In genomic region chr6:36461646-36462045, GRCh38 we compare ENCODE assay signal across 17 cellular contexts. TPM values are rescaled to one million over a fixed set of nuclear protein-coding genes. Genes with fewer than 3 reads are reported as not detected.
DNase-seq lines count a peak whose midpoint lies in the region; ATAC-seq and TF ChIP-seq lines count a peak whose summit lies in the region.
"Had no signal": no experiment of that assay in that cellular context is flagged by ENCODE, and none has a peak within 500 bp of the region (broad histone marks: within the 10 kb centered on the region; RNA-seq: fewer than 3 reads in every experiment).

No MANE protein-coding gene starts in this region.

- H3K9me3 Mint-ChIP-seq in activated naive CD4-positive, alpha-beta T cell treated with anti-CD3 and anti-CD28 coated beads, Interleukin-2, amount 50 U/mL, for 24 hours = no peaks in the 10 kb centered on the region
- H3K9me3 Mint-ChIP-seq in activated naive CD4-positive, alpha-beta T cell treated with anti-CD3 and anti-CD28 coated beads, Interleukin-2, amount 10 ng/mL, durations not matched to agents 7 days and 5 days = no peaks in the 10 kb centered on the region
- peaks cover 3% of the 10 kb centered on the region for H3K9me3 Mint-ChIP-seq in chondrocyte (ENCODE audit: low read depth)
- no peaks in the 10 kb centered on the region for H3K9me3 Mint-ChIP-seq in activated T-helper 1 cell treated with anti-CD3 and anti-CD28 coated beads, Interleukin-12 subunit alpha, Interleukin-12 subunit beta, Interleukin-2, Interleukin-4 antibody, amounts not matched to agents 30 ng/mL and 10 ng/mL and 1 ng/mL, durations not matched to agents 14 hours and 24 hours and 36 hours

- H3K36me3 ChIP-seq in osteoblast (ENCODE audit: insufficient read depth, low read length) = peaks cover 10% of the 10 kb centered on the region

- H3K27me3 ChIP-seq in osteoblast (ENCODE audit: insufficient read depth, low read length) = no peaks in the 10 kb centered on the region
- H3K27me3 ChIP-seq: SJSA1 had no signal

- peaks cover 8% of the 10 kb centered on the region for H3K4me1 ChIP-seq in osteoblast (ENCODE audit: insufficient read depth, low read length)
- H3K4me1 ChIP-seq: Caco-2 had no signal

- no peak for ATAC-seq in HG03175 (IDR thresholded peaks at IDR 0.05; ENCODE audit: unreplicated experiment)

- peaks cover 12% of the 10 kb centered on the region for H3K36me3 Mint-ChIP-seq in activated naive CD4-positive, alpha-beta T cell treated with anti-CD3 and anti-CD28 coated beads, Interleukin-2, amount 50 U/mL, for 24 hours
- H3K36me3 Mint-ChIP-seq in activated naive CD4-positive, alpha-beta T cell treated with anti-CD3 and anti-CD28 coated beads, Interleukin-2, amount 10 ng/mL, durations not matched to agents 7 days and 5 days = peaks cover 29% of the 10 kb centered on the region
- H3K36me3 Mint-ChIP-seq in chondrocyte (ENCODE audit: low read depth) = no peaks in the 10 kb centered on the region
- H3K36me3 Mint-ChIP-seq in activated T-helper 1 cell treated with anti-CD3 and anti-CD28 coated beads, Interleukin-12 subunit alpha, Interleukin-12 subunit beta, Interleukin-2, Interleukin-4 antibody, amounts not matched to agents 30 ng/mL and 10 ng/mL and 1 ng/mL, durations not matched to agents 14 hours and 24 hours and 36 hours (ENCODE audit: low read depth) = peaks cover 24% of the 10 kb centered on the region

- TF ChIP-seq CTCF in chondrocyte (IDR thresholded peaks at IDR 0.05) (no peak), osteoblast (IDR thresholded peaks at IDR 0.05; ENCODE audit: extremely low read depth, low read depth, low read length) (no peak)

- peak overlapping the region; percentile 52 for H3K27ac Mint-ChIP-seq in activated naive CD4-positive, alpha-beta T cell treated with anti-CD3 and anti-CD28 coated beads, Interleukin-2, amount 50 U/mL, for 24 hours
- no peak overlapping the region for H3K27ac Mint-ChIP-seq in activated naive CD4-positive, alpha-beta T cell treated with anti-CD3 and anti-CD28 coated beads, Interleukin-2, amount 10 ng/mL, durations not matched to agents 7 days and 5 days
- peak overlapping the region; percentile 23 for H3K27ac Mint-ChIP-seq in chondrocyte (ENCODE audit: unreplicated experiment)
- no peak overlapping the region for H3K27ac Mint-ChIP-seq in activated T-helper 1 cell treated with anti-CD3 and anti-CD28 coated beads, Interleukin-12 subunit alpha, Interleukin-12 subunit beta, Interleukin-2, Interleukin-4 antibody, amounts not matched to agents 30 ng/mL and 10 ng/mL and 1 ng/mL, durations not matched to agents 14 hours and 24 hours and 36 hours

- intact Hi-C loops in activated T-helper 1 cell treated with anti-CD3 and anti-CD28 coated beads, Interleukin-12 subunit alpha, Interleukin-12 subunit beta, Interleukin-2, Interleukin-4 antibody, amounts not matched to agents 30 ng/mL and 10 ng/mL and 1 ng/mL, durations not matched to agents 14 hours and 24 hours and 36 hours (cut with micrococcal nuclease) = no loop called here

- no peak for DNase-seq in activated naive CD4-positive, alpha-beta T cell treated with anti-CD3 and anti-CD28 coated beads, Interleukin-2, amount 10 ng/mL, durations not matched to agents 7 days and 5 days
- no peak for DNase-seq in HEK293T (ENCODE audit: extremely low spot score)
- DNase-seq in chondrocyte (ENCODE audit: low spot score) = no peak
- no peak for DNase-seq in osteoblast (ENCODE audit: insufficient read length, low spot score, missing footprints)
- no peak for DNase-seq in NCI-H748 (lab: John Stamatoyannopoulos, UW; ENCODE audit: unreplicated experiment)
- no peak for DNase-seq in activated T-helper 1 cell treated with anti-CD3 and anti-CD28 coated beads, Interleukin-12 subunit alpha, Interleukin-12 subunit beta, Interleukin-2, Interleukin-4 antibody, amounts not matched to agents 30 ng/mL and 10 ng/mL and 1 ng/mL, durations not matched to agents 14 hours and 24 hours and 36 hours (ENCODE audit: low spot score)
- DNase-seq: AML-193, Caco-2, GOT3, KG1, NCI-H1105 treated with DMSO at 0.1 percent for 48 hours, NCI-H1694, NCI-H510A treated with DMSO at 0.1 percent for 48 hours had no signal

- POLR2A ChIA-PET in HEK293T (lab: Yijun Ruan, JAX) = interaction anchor here (1.0 kb wide), 1 partner anchor 38 kb away, joined by 4 read pairs; no protein-coding TSS in a partner anchor

- no peak overlapping the region for H3K4me3 ChIP-seq in osteoblast (ENCODE audit: insufficient read depth, low read length)
- H3K4me3 ChIP-seq: SJSA1 had no signal

- H4K20me1 ChIP-seq in osteoblast (ENCODE audit: insufficient read depth, low read length) = peaks cover 46% of the 10 kb centered on the region

- CTCF ChIA-PET in activated naive CD4-positive, alpha-beta T cell treated with anti-CD3 and anti-CD28 coated beads, Interleukin-2, amount 10 ng/mL, durations not matched to agents 7 days and 5 days (lab: Charles Lee) = no interaction called here
- CTCF ChIA-PET in HEK293T (lab: Yijun Ruan, JAX) = interaction anchor here (0.7 kb wide), 1 partner anchor 22 kb away, joined by 3 read pairs; no protein-coding TSS in a partner anchor

- no peaks in the 10 kb centered on the region for H3K27me3 Mint-ChIP-seq in activated naive CD4-positive, alpha-beta T cell treated with anti-CD3 and anti-CD28 coated beads, Interleukin-2, amount 50 U/mL, for 24 hours
- H3K27me3 Mint-ChIP-seq in activated naive CD4-positive, alpha-beta T cell treated with anti-CD3 and anti-CD28 coated beads, Interleukin-2, amount 10 ng/mL, durations not matched to agents 7 days and 5 days = no peaks in the 10 kb centered on the region
- no peaks in the 10 kb centered on the region for H3K27me3 Mint-ChIP-seq in chondrocyte (ENCODE audit: low read depth)
- H3K27me3 Mint-ChIP-seq in activated T-helper 1 cell treated with anti-CD3 and anti-CD28 coated beads, Interleukin-12 subunit alpha, Interleukin-12 subunit beta, Interleukin-2, Interleukin-4 antibody, amounts not matched to agents 30 ng/mL and 10 ng/mL and 1 ng/mL, durations not matched to agents 14 hours and 24 hours and 36 hours (ENCODE audit: insufficient read depth) = no peaks in the 10 kb centered on the region

- no peak overlapping the region for H3K4me3 Mint-ChIP-seq in activated naive CD4-positive, alpha-beta T cell treated with anti-CD3 and anti-CD28 coated beads, Interleukin-2, amount 50 U/mL, for 24 hours
- no peak overlapping the region for H3K4me3 Mint-ChIP-seq in activated naive CD4-positive, alpha-beta T cell treated with anti-CD3 and anti-CD28 coated beads, Interleukin-2, amount 10 ng/mL, durations not matched to agents 7 days and 5 days
- no peak overlapping the region for H3K4me3 Mint-ChIP-seq in chondrocyte (ENCODE audit: unreplicated experiment)
- H3K4me3 Mint-ChIP-seq in activated T-helper 1 cell treated with anti-CD3 and anti-CD28 coated beads, Interleukin-12 subunit alpha, Interleukin-12 subunit beta, Interleukin-2, Interleukin-4 antibody, amounts not matched to agents 30 ng/mL and 10 ng/mL and 1 ng/mL, durations not matched to agents 14 hours and 24 hours and 36 hours = no peak overlapping the region

- peaks cover 98% of the 10 kb centered on the region for H3K79me2 ChIP-seq in osteoblast (ENCODE audit: insufficient read depth, low read length)

- no peak overlapping the region for H3K27ac ChIP-seq in osteoblast (ENCODE audit: low read depth, low read length)
- H3K27ac ChIP-seq: 22Rv1, SJSA1 had no signal

- H3K9me3 ChIP-seq in osteoblast (ENCODE audit: low read depth, low read length) = no peaks in the 10 kb centered on the region
- H3K9me3 ChIP-seq: Caco-2, SJSA1 had no signal

- H3K4me2 ChIP-seq in osteoblast (ENCODE audit: insufficient read depth, low read length) = peak overlapping the region; percentile 17

- no peak overlapping the region for H2AFZ ChIP-seq in osteoblast (ENCODE audit: low read length)

- H3K4me1 Mint-ChIP-seq in activated naive CD4-positive, alpha-beta T cell treated with anti-CD3 and anti-CD28 coated beads, Interleukin-2, amount 50 U/mL, for 24 hours = peaks cover 55% of the 10 kb centered on the region
- H3K4me1 Mint-ChIP-seq in activated naive CD4-positive, alpha-beta T cell treated with anti-CD3 and anti-CD28 coated beads, Interleukin-2, amount 10 ng/mL, durations not matched to agents 7 days and 5 days = peaks cover 7% of the 10 kb centered on the region
- peaks cover 22% of the 10 kb centered on the region for H3K4me1 Mint-ChIP-seq in chondrocyte (ENCODE audit: low read depth)
- H3K4me1 Mint-ChIP-seq in activated T-helper 1 cell treated with anti-CD3 and anti-CD28 coated beads, Interleukin-12 subunit alpha, Interleukin-12 subunit beta, Interleukin-2, Interleukin-4 antibody, amounts not matched to agents 30 ng/mL and 10 ng/mL and 1 ng/mL, durations not matched to agents 14 hours and 24 hours and 36 hours (ENCODE audit: low read depth) = peaks cover 18% of the 10 kb centered on the region

TF ChIP-seq in HEK293T, 16 proteins besides CTCF, POLR2A, EP300 and RAD21:
- TF ChIP-seq PKNOX1 (IDR thresholded peaks at IDR 0.05) (0 out of 2 replicates have a peak, but pooled peaks have one; percentile 4), BHLHE40 (IDR thresholded peaks at IDR 0.05; ENCODE audit: borderline replicate concordance) (no peak)

RNA-seq across cellular contexts. Expression of gene KCTD20, which starts 18.8 kb away (rescaled TPM):
- 76.0 to 92.4 TPM (median 89.1 TPM) in 3 replicates for total RNA-seq in chondrocyte
- 182 and 210 TPM in 2 replicates for total RNA-seq in osteoblast
- total RNA-seq in activated T-helper 1 cell treated with anti-CD3 and anti-CD28 coated beads, Interleukin-12 subunit alpha, Interleukin-12 subunit beta, Interleukin-2, Interleukin-4 antibody, amounts not matched to agents 30 ng/mL and 10 ng/mL and 1 ng/mL, durations not matched to agents 14 hours and 24 hours and 36 hours = 62.4 and 62.8 TPM in 2 replicates

RNA-seq across cellular contexts. Expression of gene PXT1, which starts 19.0 kb away (rescaled TPM):
- not detected in 3 replicates for total RNA-seq in chondrocyte
- total RNA-seq in osteoblast = under 0.01 TPM in 1 of 2 replicates, not detected in the other
- 0.16 and 0.29 TPM in 2 replicates for total RNA-seq in activated T-helper 1 cell treated with anti-CD3 and anti-CD28 coated beads, Interleukin-12 subunit alpha, Interleukin-12 subunit beta, Interleukin-2, Interleukin-4 antibody, amounts not matched to agents 30 ng/mL and 10 ng/mL and 1 ng/mL, durations not matched to agents 14 hours and 24 hours and 36 hours
- total RNA-seq: Caco-2, SJSA1 had no signal

Comparison
In these comparisons a context has a peak if more than half of its experiments do, and no peak if none do; other contexts are left out.
1. H3K27ac Mint-ChIP-seq: peak in activated naive CD4-positive, alpha-beta T cell treated with anti-CD3 and anti-CD28 coated beads, Interleukin-2, amount 50 U/mL, for 24 hours (single experiment) and chondrocyte (single experiment); none in activated naive CD4-positive, alpha-beta T cell treated with anti-CD3 and anti-CD28 coated beads, Interleukin-2, amount 10 ng/mL, durations not matched to agents 7 days and 5 days (single experiment) and activated T-helper 1 cell treated with anti-CD3 and anti-CD28 coated beads, Interleukin-12 subunit alpha, Interleukin-12 subunit beta, Interleukin-2, Interleukin-4 antibody, amounts not matched to agents 30 ng/mL and 10 ng/mL and 1 ng/mL, durations not matched to agents 14 hours and 24 hours and 36 hours (single experiment).